15 cellular contexts compared by ENCODE assay signal in genomic region chr14:51336304-51336703, GRCh38.
"Had no signal": no experiment of that assay in that cellular context is flagged by ENCODE, and none has a peak within 500 bp of the region (broad histone marks: within the 10 kb centered on the region; RNA-seq: fewer than 3 reads in every experiment).

No MANE protein-coding gene starts in this region.

- H3K9me3 Mint-ChIP-seq: activated naive CD8-positive, alpha-beta T cell treated with anti-CD3 and anti-CD28 coated beads, Interleukin-2, amount 50 U/mL, for 24 hours; naive thymus-derived CD4-positive, alpha-beta T cell; stimulated activated naive CD8-positive, alpha-beta T cell treated with anti-CD3 and anti-CD28 coated beads, Interleukin-15, Interleukin-2, amounts not matched to agents 100 ng/mL and 50 ng/mL, for 24 hours; T-cell had no signal

- H3K27ac ChIP-seq: cardiac muscle cell, pancreas had no signal

- H3K36me3 Mint-ChIP-seq: naive thymus-derived CD4-positive, alpha-beta T cell; T-cell had no signal

- H3K27me3 ChIP-seq: cardiac muscle cell, pancreas had no signal

- DNase-seq: activated naive CD4-positive, alpha-beta T cell treated with Interleukin-2 at 50 U/mL for 16 hours; activated naive CD8-positive, alpha-beta T cell treated with anti-CD3 and anti-CD28 coated beads, Interleukin-2, amount 50 U/mL, for 24 hours; activated T-cell treated with anti-CD3 and anti-CD28 coated beads for 4 hours; foreskin melanocyte; naive thymus-derived CD4-positive, alpha-beta T cell; pancreas; SK-N-SH; stimulated activated CD4-positive, alpha-beta T cell treated with anti-CD3 and anti-CD28 coated beads, Interleukin-4, amount 100 ng/mL, for 4 hours; stimulated activated CD8-positive, alpha-beta memory T cell treated with anti-CD3 and anti-CD28 coated beads, Interleukin-4, amount 100 ng/mL, for 48 hours; T-cell; T-helper 9 cell had no signal

- H3K36me3 ChIP-seq: cardiac muscle cell, pancreas had no signal

- ATAC-seq: activated CD4-positive, CD25-positive, alpha-beta regulatory T cell treated with anti-CD3 and anti-CD28 coated beads, Interleukin-2, amount 50 U/mL, for 24 hours; activated naive CD8-positive, alpha-beta T cell treated with anti-CD3 and anti-CD28 coated beads, Interleukin-2, amount 50 U/mL, for 24 hours; esophagus mucosa; naive thymus-derived CD4-positive, alpha-beta T cell; T-cell had no signal

- H3K4me1 Mint-ChIP-seq: naive thymus-derived CD4-positive, alpha-beta T cell; T-cell had no signal

- H3K27ac Mint-ChIP-seq: activated naive CD8-positive, alpha-beta T cell treated with anti-CD3 and anti-CD28 coated beads, Interleukin-2, amount 50 U/mL, for 24 hours; naive thymus-derived CD4-positive, alpha-beta T cell; stimulated activated naive CD8-positive, alpha-beta T cell treated with anti-CD3 and anti-CD28 coated beads, Interleukin-15, Interleukin-2, amounts not matched to agents 100 ng/mL and 50 ng/mL, for 24 hours; T-cell had no signal

- H3K4me3 ChIP-seq: cardiac muscle cell, pancreas had no signal

- H3K4me1 ChIP-seq: pancreas had no signal

- H3K4me3 Mint-ChIP-seq: activated naive CD8-positive, alpha-beta T cell treated with anti-CD3 and anti-CD28 coated beads, Interleukin-2, amount 50 U/mL, for 24 hours; naive thymus-derived CD4-positive, alpha-beta T cell; stimulated activated naive CD8-positive, alpha-beta T cell treated with anti-CD3 and anti-CD28 coated beads, Interleukin-15, Interleukin-2, amounts not matched to agents 100 ng/mL and 50 ng/mL, for 24 hours; T-cell had no signal

- H3K9me3 ChIP-seq: pancreas, SK-N-SH had no signal
